In the genomic region with DNA sequence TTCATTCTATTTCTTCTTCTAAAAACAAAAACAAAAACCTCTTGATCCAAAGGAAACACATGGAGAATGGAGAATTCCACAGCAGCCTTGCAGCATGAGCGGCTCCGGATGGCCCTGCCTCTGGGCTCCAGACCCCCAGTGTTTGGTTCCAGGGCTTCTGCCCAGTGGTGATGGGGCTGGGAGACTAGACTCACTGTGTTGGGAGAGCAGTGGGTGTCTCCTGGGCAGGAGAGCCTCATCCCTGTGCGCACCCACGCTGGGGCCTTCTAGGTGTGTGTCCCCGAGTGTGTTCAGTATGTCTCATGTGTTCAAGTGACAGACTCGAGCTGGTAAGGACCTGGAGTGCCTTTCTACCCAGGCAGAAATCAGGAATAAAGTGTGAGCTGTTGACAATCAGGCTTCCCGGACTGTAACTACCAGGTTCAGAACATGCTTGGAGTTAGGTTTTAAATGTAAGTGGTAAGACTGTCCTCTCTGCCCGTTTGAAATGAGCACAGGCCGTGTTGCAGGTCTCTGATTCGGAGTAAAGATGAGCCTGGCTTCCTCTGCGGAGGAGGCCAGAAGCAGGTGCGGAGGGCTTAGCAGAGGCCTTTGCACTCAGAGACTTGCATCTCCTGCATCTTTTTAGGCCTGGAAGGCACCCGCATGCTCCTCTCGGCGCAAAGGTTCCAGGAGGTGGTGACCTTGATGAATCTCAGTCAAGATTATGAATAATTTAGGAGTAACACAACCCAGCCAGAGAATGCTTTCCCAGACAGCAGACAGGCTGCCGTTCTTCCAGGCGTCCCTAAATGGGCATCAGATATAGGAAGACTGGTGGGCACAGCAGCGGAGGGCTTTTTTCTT, we compare ENCODE assay signal across 7 cellular contexts.
"Had no signal": no experiment of that assay in that cellular context is flagged by ENCODE, and none has a peak within 500 bp of the region (broad histone marks: within the 10 kb centered on the region; RNA-seq: fewer than 3 reads in every experiment).

No MANE protein-coding gene starts in this region.

- H3K36me3 ChIP-seq: adrenal gland, cardiac muscle cell, gastrocnemius medialis, upper lobe of left lung had no signal

- H3K4me3 ChIP-seq: adrenal gland, cardiac muscle cell, gastrocnemius medialis, psoas muscle, upper lobe of left lung had no signal

- H3K27ac ChIP-seq: adrenal gland, cardiac muscle cell, gastrocnemius medialis, psoas muscle, upper lobe of left lung had no signal

- H3K27me3 ChIP-seq: adrenal gland, cardiac muscle cell, gastrocnemius medialis, upper lobe of left lung had no signal

- H3K4me1 ChIP-seq: adrenal gland, psoas muscle had no signal

- DNase-seq: activated B cell treated with CpG ODN at 0.5 μM for 24 hours had no signal

- FAIRE-seq: islet of Langerhans had no signal

- H3K9me3 ChIP-seq: adrenal gland, gastrocnemius medialis, psoas muscle, upper lobe of left lung had no signal
